In genomic region chr20:6055161-6055783, GRCh38 we compare ENCODE assay signal across 1 cellular context.
A peak's percentile ranks its signal among the peaks of the same experiment; 100 is the strongest.
TF ChIP-seq lines count a peak whose summit lies in the region.

No MANE protein-coding gene starts in this region.

TF ChIP-seq in K562, 482 proteins besides CTCF, POLR2A, EP300 and RAD21 (continued from another document and continues in another):
- TF ChIP-seq PBX2 (CRISPR knock-in tag; IDR thresholded peaks at IDR 0.05; ENCODE audit: low read depth) (no peak), PBX2 (tag; conservative IDR thresholded peaks at IDR 0.05; ENCODE audit: low read depth) (0 out of 2 replicates have a peak, but pooled peaks have one; percentile 8), PRMT5 (CRISPR knock-in tag; IDR thresholded peaks at IDR 0.05) (no peak), CAMTA2 (CRISPR knock-in tag; conservative IDR thresholded peaks at IDR 0.05) (no peak), ELF1 (tag; IDR thresholded peaks at IDR 0.05) (0 out of 2 replicates have a peak, but pooled peaks have one; percentile 4), SMARCB1 (IDR thresholded peaks at IDR 0.05; ENCODE audit: insufficient read length, low read depth) (no peak), SAP30 (IDR thresholded peaks at IDR 0.05; ENCODE audit: borderline replicate concordance, insufficient read depth, low read depth, low read length, poor library complexity, severe bottlenecking) (no peak), ARNT (IDR thresholded peaks at IDR 0.05) (no peak), CEBPZ (IDR thresholded peaks at IDR 0.05; ENCODE audit: borderline replicate concordance, low read depth, low read length) (no peak), ZFP91 (CRISPR knock-in tag; IDR thresholded peaks at IDR 0.05) (no peak), ZNF561 (CRISPR knock-in tag; conservative IDR thresholded peaks at IDR 0.05) (no peak), MXI1 (IDR thresholded peaks at IDR 0.05; ENCODE audit: low read depth, low read length) (no peak), DIDO1 (tag; IDR thresholded peaks at IDR 0.05; ENCODE audit: low read depth) (no peak), NFIX (CRISPR knock-in tag; IDR thresholded peaks at IDR 0.05; ENCODE audit: low read depth) (no peak), SNAPC5 (CRISPR knock-in tag; IDR thresholded peaks at IDR 0.05) (no peak), HOMEZ (CRISPR knock-in tag; IDR thresholded peaks at IDR 0.05) (no peak), ZNF146 (CRISPR knock-in tag; IDR thresholded peaks at IDR 0.05; ENCODE audit: unreplicated experiment) (no peak), FOXA1 (IDR thresholded peaks at IDR 0.05; ENCODE audit: borderline replicate concordance) (no peak), PTBP1 (IDR thresholded peaks at IDR 0.05; ENCODE audit: low read depth, low read length) (no peak), ZNF408 (CRISPR knock-in tag; IDR thresholded peaks at IDR 0.05; ENCODE audit: low read depth) (no peak), CCAR2 (IDR thresholded peaks at IDR 0.05; ENCODE audit: low read depth, low read length) (no peak), HDAC8 (tag; IDR thresholded peaks at IDR 0.05) (no peak), ZNF239 (CRISPR knock-in tag; IDR thresholded peaks at IDR 0.05) (no peak), RB1 (IDR thresholded peaks at IDR 0.05; ENCODE audit: low read depth) (no peak), RCOR1 (IDR thresholded peaks at IDR 0.05; ENCODE audit: borderline replicate concordance in 1 of 2, low read depth in 2 of 2, low read length in 2 of 2) (peak in 1 of 2 experiments; percentile 51; a peak in 2 of 4 replicates), BMI1 (IDR thresholded peaks at IDR 0.05; ENCODE audit: low read length) (no peak), GATAD2A (IDR thresholded peaks at IDR 0.05) (no peak), HINFP (tag; conservative IDR thresholded peaks at IDR 0.05; ENCODE audit: low read depth) (no peak), ZNF23 (CRISPR knock-in tag; IDR thresholded peaks at IDR 0.05) (no peak), PCBP2 (IDR thresholded peaks at IDR 0.05; ENCODE audit: low read depth, low read length, poor library complexity, severe bottlenecking) (no peak), BRD4 (IDR thresholded peaks at IDR 0.05) (no peak), TSC22D4 (tag; IDR thresholded peaks at IDR 0.05) (no peak), GTF2F1 (IDR thresholded peaks at IDR 0.05; ENCODE audit: low read depth, low read length) (no peak), ZNF717 (CRISPR knock-in tag; IDR thresholded peaks at IDR 0.05) (no peak), HMGXB4 (CRISPR knock-in tag; IDR thresholded peaks at IDR 0.05) (no peak), LCOR (CRISPR knock-in tag; IDR thresholded peaks at IDR 0.05) (no peak), ZNF280B (CRISPR knock-in tag; IDR thresholded peaks at IDR 0.05) (no peak), KHSRP (IDR thresholded peaks at IDR 0.05) (no peak), HDAC1 (IDR thresholded peaks at IDR 0.05) (no peak), SOX6 (IDR thresholded peaks at IDR 0.05) (no peak), FOS (IDR thresholded peaks at IDR 0.05; ENCODE audit: extremely low read depth, insufficient read length) (no peak), ETS2 (tag; IDR thresholded peaks at IDR 0.05; ENCODE audit: borderline replicate concordance, poor library complexity, severe bottlenecking) (no peak), GABPA (tag; conservative IDR thresholded peaks at IDR 0.05; ENCODE audit: low read depth) (peak; percentile 40; the same call in 1 of the 2 replicates), ZFP1 (CRISPR knock-in tag; IDR thresholded peaks at IDR 0.05) (no peak), FOXJ3 (CRISPR knock-in tag; IDR thresholded peaks at IDR 0.05) (no peak), SIRT6 (IDR thresholded peaks at IDR 0.05; ENCODE audit: low read depth, low read length) (no peak), RNF219 (CRISPR knock-in tag; IDR thresholded peaks at IDR 0.05) (no peak), NKRF (IDR thresholded peaks at IDR 0.05; ENCODE audit: borderline replicate concordance) (no peak), ZNF263 (CRISPR knock-in tag; IDR thresholded peaks at IDR 0.05; ENCODE audit: borderline replicate concordance) (no peak), KDM1A (IDR thresholded peaks at IDR 0.05) (no peak), PHB (CRISPR knock-in tag; IDR thresholded peaks at IDR 0.05) (no peak), MCM7 (IDR thresholded peaks at IDR 0.05) (no peak)
